12 cellular contexts compared by ENCODE assay signal in the genomic region with DNA sequence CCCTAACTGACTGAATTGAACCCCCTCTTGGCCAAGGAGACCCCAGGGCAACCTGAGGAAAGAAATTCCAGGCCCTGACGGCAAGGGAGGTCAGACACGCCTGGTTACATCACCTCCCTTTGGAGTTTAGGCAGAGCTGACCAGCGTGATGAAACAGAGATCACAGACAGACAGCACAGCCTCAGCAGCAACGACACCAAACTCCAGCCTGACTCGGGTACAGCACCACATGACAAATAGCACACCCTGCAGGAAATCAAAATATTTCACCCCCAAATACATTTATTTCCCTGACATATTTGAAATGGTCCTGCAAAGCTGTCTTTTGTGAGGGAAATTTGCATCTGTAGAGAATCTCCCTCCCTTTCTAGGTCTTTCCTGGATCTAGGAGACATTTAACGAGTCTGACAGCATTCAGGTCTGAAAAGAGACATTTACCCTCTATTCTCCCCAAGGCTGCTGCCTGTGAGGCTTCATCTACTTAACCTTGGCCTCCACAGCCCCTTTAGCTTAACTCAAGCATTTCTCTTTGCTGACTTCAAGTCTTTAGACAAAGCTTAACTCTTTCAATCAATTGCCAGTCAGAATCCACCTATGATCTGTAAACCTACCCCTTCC. TPM values are rescaled to one million over a fixed set of nuclear protein-coding genes. Genes with fewer than 3 reads are reported as not detected.
A peak's percentile ranks its signal among the peaks of the same experiment; 100 is the strongest.
DNase-seq lines count a peak whose midpoint lies in the region; ATAC-seq and TF ChIP-seq lines count a peak whose summit lies in the region.
"Had no signal": no experiment of that assay in that cellular context is flagged by ENCODE, and none has a peak within 500 bp of the region (broad histone marks: within the 10 kb centered on the region; RNA-seq: fewer than 3 reads in every experiment).

No MANE protein-coding gene starts in this region.

- H3K4me3 Mint-ChIP-seq in IgD-negative memory B cell = peak overlapping the region; percentile 95 to 99 (median 96)
- H3K4me3 Mint-ChIP-seq in activated T-helper 2 cell treated with anti-CD3 and anti-CD28 coated beads, Interferon-gamma antibody, Interleukin-2, Interleukin-4, amounts not matched to agents 10 μg/mL and 5 μg/mL and 100 μg/mL, durations not matched to agents 14 hours and 24 hours and 36 hours (ENCODE audit: low read depth) = peak overlapping the region; percentile 92
- H3K4me3 Mint-ChIP-seq in nephron = peak overlapping the region; percentile 10 to 93 (median 40)

- peak overlapping the region in 2 of 3 donors; percentile 93 to 97 for H3K27ac Mint-ChIP-seq in IgD-negative memory B cell
- H3K27ac Mint-ChIP-seq in activated T-helper 2 cell treated with anti-CD3 and anti-CD28 coated beads, Interferon-gamma antibody, Interleukin-2, Interleukin-4, amounts not matched to agents 10 μg/mL and 5 μg/mL and 100 μg/mL, durations not matched to agents 14 hours and 24 hours and 36 hours = peak overlapping the region; percentile 90
- H3K27ac Mint-ChIP-seq in nephron = no peak overlapping the region

- H3K27me3 Mint-ChIP-seq in IgD-negative memory B cell = peaks cover 3% of the 10 kb centered on the region
- H3K27me3 Mint-ChIP-seq in activated T-helper 2 cell treated with anti-CD3 and anti-CD28 coated beads, Interferon-gamma antibody, Interleukin-2, Interleukin-4, amounts not matched to agents 10 μg/mL and 5 μg/mL and 100 μg/mL, durations not matched to agents 14 hours and 24 hours and 36 hours (ENCODE audit: low read depth) = peaks cover 4% of the 10 kb centered on the region
- H3K27me3 Mint-ChIP-seq in nephron (ENCODE audit: low read depth) = peaks cover 12% of the 10 kb centered on the region

- no peaks in the 10 kb centered on the region for H3K9me3 Mint-ChIP-seq in IgD-negative memory B cell
- H3K9me3 Mint-ChIP-seq in activated T-helper 2 cell treated with anti-CD3 and anti-CD28 coated beads, Interferon-gamma antibody, Interleukin-2, Interleukin-4, amounts not matched to agents 10 μg/mL and 5 μg/mL and 100 μg/mL, durations not matched to agents 14 hours and 24 hours and 36 hours = no peaks in the 10 kb centered on the region
- no peaks in the 10 kb centered on the region for H3K9me3 Mint-ChIP-seq in nephron

- TF ChIP-seq CTCF in nephron (IDR thresholded peaks at IDR 0.05; ENCODE audit: unreplicated experiment in 3 of 3) (no peak), omental fat pad (IDR thresholded peaks at IDR 0.05) (no peak)

- intact Hi-C loops in activated T-helper 2 cell treated with anti-CD3 and anti-CD28 coated beads, Interferon-gamma antibody, Interleukin-2, Interleukin-4, amounts not matched to agents 10 μg/mL and 5 μg/mL and 100 μg/mL, durations not matched to agents 14 hours and 24 hours and 36 hours (cut with micrococcal nuclease) = loop anchor here (10.0 kb wide), 3 partner anchors 128 to 338 kb away; a partner anchor contains a TSS

- ATAC-seq in GM21717 (IDR thresholded peaks at IDR 0.05; ENCODE audit: unreplicated experiment) (no peak), omental fat pad (ENCODE audit: low FRiP score) (no peak)

- DNase-seq in SIG-M5 treated with dmso at 0.1 percent for 504 hours (lab: John Stamatoyannopoulos, UW; ENCODE audit: unreplicated experiment) = peak; percentile 7
- DNase-seq in SIG-M5 (lab: John Stamatoyannopoulos, UW) = no peak
- no peak for DNase-seq in activated T-helper 2 cell treated with anti-CD3 and anti-CD28 coated beads, Interferon-gamma antibody, Interleukin-2, Interleukin-4, amounts not matched to agents 10 μg/mL and 5 μg/mL and 100 μg/mL, durations not matched to agents 14 hours and 24 hours and 36 hours (ENCODE audit: low spot score)
- DNase-seq in omental fat pad (ENCODE audit: low spot score) = no peak
- no peak for DNase-seq in DMS114 treated with DMSO at 0.1 percent for 48 hours (lab: John Stamatoyannopoulos, UW; ENCODE audit: unreplicated experiment)
- DNase-seq: NCI-H1436 treated with DMSO at 0.1 percent for 48 hours; SHP77; stimulated activated CD4-positive, alpha-beta T cell treated with anti-CD3 and anti-CD28 coated beads, Interleukin-15, amount 100 ng/mL, for 24 hours had no signal

- H3K36me3 Mint-ChIP-seq in IgD-negative memory B cell = peaks cover 2% of the 10 kb centered on the region
- peaks cover 13% of the 10 kb centered on the region for H3K36me3 Mint-ChIP-seq in activated T-helper 2 cell treated with anti-CD3 and anti-CD28 coated beads, Interferon-gamma antibody, Interleukin-2, Interleukin-4, amounts not matched to agents 10 μg/mL and 5 μg/mL and 100 μg/mL, durations not matched to agents 14 hours and 24 hours and 36 hours (ENCODE audit: low read depth)
- H3K36me3 Mint-ChIP-seq in nephron (ENCODE audit: low read depth) = no peaks in the 10 kb centered on the region

- peaks cover 63 to 65% (median 64%) of the 10 kb centered on the region in 3 donors for H3K4me1 Mint-ChIP-seq in IgD-negative memory B cell
- H3K4me1 Mint-ChIP-seq in activated T-helper 2 cell treated with anti-CD3 and anti-CD28 coated beads, Interferon-gamma antibody, Interleukin-2, Interleukin-4, amounts not matched to agents 10 μg/mL and 5 μg/mL and 100 μg/mL, durations not matched to agents 14 hours and 24 hours and 36 hours (ENCODE audit: low read depth) = peaks cover 30% of the 10 kb centered on the region
- H3K4me1 Mint-ChIP-seq in nephron = peaks cover 32% of the 10 kb centered on the region

RNA-seq across cellular contexts. Expression of a gene that starts 2.6 kb away (rescaled TPM):
- polyA plus RNA-seq in IgD-negative memory B cell = 2.1 TPM
- total RNA-seq in activated T-helper 2 cell treated with anti-CD3 and anti-CD28 coated beads, Interferon-gamma antibody, Interleukin-2, Interleukin-4, amounts not matched to agents 10 μg/mL and 5 μg/mL and 100 μg/mL, durations not matched to agents 14 hours and 24 hours and 36 hours = 24.9 and 25.4 TPM in 2 replicates
- total RNA-seq in omental fat pad = 10 to 100 TPM in 1 of 4 donors, 1 to 10 TPM in 3; 5.6 to 18.5 (median 6.6) TPM

RNA-seq across cellular contexts. Expression of a gene that starts 38.1 kb away (rescaled TPM):
- polyA plus RNA-seq in IgD-negative memory B cell = not detected
- not detected in 2 replicates for total RNA-seq in activated T-helper 2 cell treated with anti-CD3 and anti-CD28 coated beads, Interferon-gamma antibody, Interleukin-2, Interleukin-4, amounts not matched to agents 10 μg/mL and 5 μg/mL and 100 μg/mL, durations not matched to agents 14 hours and 24 hours and 36 hours
- total RNA-seq in omental fat pad = not detected
- total RNA-seq: mononuclear cell had no signal

Comparison
In these comparisons a context has a peak if more than half of its experiments do, and no peak if none do; other contexts are left out.
1. H3K27ac Mint-ChIP-seq: peak in IgD-negative memory B cell (2 of 3) and activated T-helper 2 cell treated with anti-CD3 and anti-CD28 coated beads, Interferon-gamma antibody, Interleukin-2, Interleukin-4, amounts not matched to agents 10 μg/mL and 5 μg/mL and 100 μg/mL, durations not matched to agents 14 hours and 24 hours and 36 hours (single experiment); none in nephron (0 of 3).
2. H3K4me3 Mint-ChIP-seq: peak in every context shown above with its lines; median percentile 96 in IgD-negative memory B cell; 92 in activated T-helper 2 cell treated with anti-CD3 and anti-CD28 coated beads, Interferon-gamma antibody, Interleukin-2, Interleukin-4, amounts not matched to agents 10 μg/mL and 5 μg/mL and 100 μg/mL, durations not matched to agents 14 hours and 24 hours and 36 hours; 40 in nephron.